Comparison of ENCODE assay signal across 29 cellular contexts in the genomic region with DNA sequence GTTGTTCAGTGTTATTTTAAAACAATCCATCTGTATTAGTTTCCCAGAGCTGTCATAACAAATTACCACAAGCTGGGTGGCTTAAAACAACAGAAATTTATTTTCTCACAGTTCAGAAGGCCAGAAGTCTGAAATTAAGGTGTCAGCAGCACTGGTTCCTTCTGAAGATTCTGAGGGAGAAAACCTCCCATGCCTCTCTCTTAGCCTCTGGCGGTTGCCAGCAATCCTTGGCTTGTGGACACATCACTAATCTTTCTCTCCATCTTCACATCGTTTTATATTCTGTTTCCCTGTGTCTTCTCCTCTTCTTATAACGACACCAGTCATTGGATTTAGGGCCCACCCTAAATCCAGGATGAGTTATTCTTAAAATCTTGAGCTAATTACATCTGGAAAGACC.
"Had no signal": no experiment of that assay in that cellular context is flagged by ENCODE, and none has a peak within 500 bp of the region (broad histone marks: within the 10 kb centered on the region; RNA-seq: fewer than 3 reads in every experiment).

No MANE protein-coding gene starts in this region.

- H3K4me2 ChIP-seq: neural progenitor cell, smooth muscle cell had no signal

- H3K4me1 ChIP-seq: gastroesophageal sphincter, left lung, neural progenitor cell, parathyroid adenoma had no signal

- ATAC-seq: foreskin keratinocyte; gastroesophageal sphincter; heart left ventricle; naive thymus-derived CD4-positive, alpha-beta T cell; sciatic nerve; stimulated activated naive CD8-positive, alpha-beta T cell treated with anti-CD3 and anti-CD28 coated beads, Interleukin-15, amount 100 ng/mL, for 72 hours had no signal

- H3K27ac Mint-ChIP-seq: dendritic cell treated with granulocyte-macrophage colony-stimulating factor and Interleukin-4, amounts not matched to agents 40 ng/mL and 50 ng/mL, for 4 days; naive thymus-derived CD4-positive, alpha-beta T cell; nephron; neural progenitor cell; progenitor cell of endocrine pancreas; stimulated activated naive CD8-positive, alpha-beta T cell treated with anti-CD3 and anti-CD28 coated beads, Interleukin-15, amount 100 ng/mL, for 72 hours had no signal

- H3K27ac ChIP-seq: foreskin keratinocyte, gastroesophageal sphincter, heart left ventricle, neural progenitor cell, parathyroid adenoma, thyroid gland had no signal

- H3K36me3 ChIP-seq: colonic mucosa, gastroesophageal sphincter, heart left ventricle, left lung, neural progenitor cell, thyroid gland, vagina had no signal

- H3K4me1 Mint-ChIP-seq: nephron had no signal

- H3K36me3 Mint-ChIP-seq: neural progenitor cell had no signal

- H3K27me3 ChIP-seq: colonic mucosa, foreskin keratinocyte, heart left ventricle, left lung, thyroid gland, vagina had no signal

- H3K9me3 Mint-ChIP-seq: dendritic cell treated with granulocyte-macrophage colony-stimulating factor and Interleukin-4, amounts not matched to agents 40 ng/mL and 50 ng/mL, for 4 days; stimulated activated naive CD8-positive, alpha-beta T cell treated with anti-CD3 and anti-CD28 coated beads, Interleukin-15, amount 100 ng/mL, for 72 hours had no signal

- H3K4me3 Mint-ChIP-seq: dendritic cell treated with granulocyte-macrophage colony-stimulating factor and Interleukin-4, amounts not matched to agents 40 ng/mL and 50 ng/mL, for 4 days; naive thymus-derived CD4-positive, alpha-beta T cell; nephron; neural progenitor cell; stimulated activated naive CD8-positive, alpha-beta T cell treated with anti-CD3 and anti-CD28 coated beads, Interleukin-15, amount 100 ng/mL, for 72 hours had no signal

- FAIRE-seq: endometrium, islet of Langerhans had no signal

- DNase-seq: colonic mucosa; effector memory CD4-positive, alpha-beta T cell; foreskin keratinocyte; heart left ventricle; hippocampal formation; left cardiac atrium; left lung; mesendoderm; midbrain; naive thymus-derived CD4-positive, alpha-beta T cell; stimulated activated CD4-positive, alpha-beta T cell treated with anti-CD3 and anti-CD28 coated beads, Interleukin-12 subunit alpha, Interleukin-12 subunit beta, amount 100 ng/mL, for 4 hours; stimulated activated CD4-positive, alpha-beta T cell treated with anti-CD3 and anti-CD28 coated beads, Interleukin-1b, Interleukin-23, amount 100 ng/mL, for 48 hours; stimulated activated CD4-positive, alpha-beta T cell treated with anti-CD3 and anti-CD28 coated beads, Interleukin-4, amount 100 ng/mL, for 1 hour; stimulated activated CD8-positive, alpha-beta memory T cell treated with anti-CD3 and anti-CD28 coated beads, Interleukin-4, amount 100 ng/mL, for 48 hours; stimulated activated naive CD4-positive, alpha-beta T cell; stimulated activated naive CD8-positive, alpha-beta T cell treated with anti-CD3 and anti-CD28 coated beads, Interleukin-15, amount 100 ng/mL, for 72 hours; thyroid gland; trophoblast cell had no signal

- H3K4me3 ChIP-seq: colonic mucosa, gastroesophageal sphincter, heart left ventricle, left lung, neural progenitor cell, smooth muscle cell, thyroid gland, vagina had no signal

- H3K9me3 ChIP-seq: colonic mucosa, gastroesophageal sphincter, left lung, thyroid gland, vagina had no signal
